Comparison of ENCODE assay signal across 9 cellular contexts in the genomic region with DNA sequence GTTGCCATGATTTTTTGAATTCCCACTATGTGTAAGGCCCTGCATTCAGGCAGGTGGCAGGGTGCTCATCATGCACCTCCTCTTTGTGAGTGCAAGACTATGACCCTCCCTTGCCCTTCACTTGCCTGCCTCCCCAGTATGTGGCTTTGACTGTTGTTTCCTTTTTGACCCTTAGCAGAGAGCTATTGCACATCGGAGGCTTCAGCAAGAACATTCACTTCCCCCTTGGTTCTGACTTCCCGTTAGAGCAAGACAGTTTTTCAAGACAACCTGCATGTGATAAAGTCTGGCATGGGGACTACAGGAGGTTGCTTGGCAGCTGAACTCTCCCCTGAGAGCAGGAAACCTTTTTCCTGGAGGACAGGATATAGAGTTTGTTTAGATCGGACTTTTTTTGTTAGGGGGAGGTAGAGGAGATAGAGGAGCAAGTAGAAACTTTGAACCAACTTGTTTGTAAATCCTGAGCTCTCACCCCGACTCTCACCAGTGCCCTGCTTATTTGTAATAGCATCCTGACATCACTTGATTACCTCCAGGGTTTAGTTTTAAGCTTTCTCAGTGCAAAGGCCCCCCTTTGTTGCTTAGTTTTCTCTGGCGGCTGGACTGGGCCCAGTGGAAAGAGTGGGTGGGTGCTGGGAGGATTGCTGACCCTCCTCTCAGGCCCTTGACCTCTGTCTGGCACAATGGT. TPM values are rescaled to one million over a fixed set of nuclear protein-coding genes. Genes with fewer than 3 reads are reported as not detected.
A peak's percentile ranks its signal among the peaks of the same experiment; 100 is the strongest.
DNase-seq lines count a peak whose midpoint lies in the region; ATAC-seq and TF ChIP-seq lines count a peak whose summit lies in the region.
"Had no signal": no experiment of that assay in that cellular context is flagged by ENCODE, and none has a peak within 500 bp of the region (broad histone marks: within the 10 kb centered on the region; RNA-seq: fewer than 3 reads in every experiment).

No MANE protein-coding gene starts in this region.

- H3K4me1 Mint-ChIP-seq in activated T-helper 17 cell treated with anti-CD3 and anti-CD28 coated beads, Interleukin-2, amount 50 U/mL, for 72 hours = peaks cover 2% of the 10 kb centered on the region
- H3K4me1 Mint-ChIP-seq in endodermal cell (no peaks in the 10 kb centered on the region), Caco-2 (ENCODE audit: low read depth, unreplicated experiment) (no peaks in the 10 kb centered on the region)

- H3K27me3 Mint-ChIP-seq in activated T-helper 17 cell treated with anti-CD3 and anti-CD28 coated beads, Interleukin-2, amount 50 U/mL, for 72 hours = no peaks in the 10 kb centered on the region
- H3K27me3 Mint-ChIP-seq in endodermal cell (ENCODE audit: insufficient read depth) (no peaks in the 10 kb centered on the region), Caco-2 (ENCODE audit: insufficient read depth, unreplicated experiment) (no peaks in the 10 kb centered on the region)

- no peaks in the 10 kb centered on the region for H3K4me1 ChIP-seq in mucosa of descending colon (ENCODE audit: low read depth)
- no peaks in the 10 kb centered on the region for H3K4me1 ChIP-seq in endodermal cell (ENCODE audit: control insufficient read depth, insufficient read depth, low read length)
- H3K4me1 ChIP-seq in Caco-2 = no peaks in the 10 kb centered on the region

- POLR2A ChIA-PET in Caco-2 (lab: Charles Lee) = no interaction called here

- H3K27ac Mint-ChIP-seq in activated T-helper 17 cell treated with anti-CD3 and anti-CD28 coated beads, Interleukin-2, amount 50 U/mL, for 72 hours = peak overlapping the region; percentile 7
- H3K27ac Mint-ChIP-seq in endodermal cell (no peak overlapping the region), Caco-2 (ENCODE audit: unreplicated experiment) (no peak overlapping the region)

- ATAC-seq in HG03521 (IDR thresholded peaks at IDR 0.05; ENCODE audit: unreplicated experiment) = peak; percentile 48
- ATAC-seq in activated T-helper 17 cell treated with anti-CD3 and anti-CD28 coated beads, Interleukin-2, amount 50 U/mL, for 72 hours (replicated peaks) = no peak
- ATAC-seq in mucosa of descending colon = peak; percentile 75

- H3K27me3 ChIP-seq in endodermal cell (ENCODE audit: control insufficient read depth, insufficient read depth, low read length, poor library complexity, severe bottlenecking) (no peaks in the 10 kb centered on the region), Caco-2 (replicated peaks; ENCODE audit: control insufficient read depth, insufficient read depth, low read length) (no peaks in the 10 kb centered on the region), H7 (ENCODE audit: control insufficient read depth, insufficient read depth, low read length) (no peaks in the 10 kb centered on the region)

- H3K9ac ChIP-seq in endodermal cell (ENCODE audit: extremely low read depth, low read length, poor library complexity, severe bottlenecking) = no peak overlapping the region

- intact Hi-C loops in mucosa of descending colon (cut with DNase I, micrococcal nuclease) (no loop called here), Caco-2 (cut with micrococcal nuclease; ENCODE audit: unreplicated experiment) (no loop called here)

- no peak overlapping the region for H3K27ac ChIP-seq in endodermal cell (ENCODE audit: low read depth, low read length)

- DNase-seq in GM12864 (ENCODE audit: low read depth) (peak; percentile 51), mucosa of descending colon (no peak), endodermal cell (no peak), Caco-2 (no peak), NCI-H2171 treated with DMSO at 0.1 percent for 48 hours (lab: John Stamatoyannopoulos, UW) (no peak), H7 (no peak)
- DNase-seq: NCI-H226 had no signal

- H3K9me3 ChIP-seq in mucosa of descending colon = no peaks in the 10 kb centered on the region
- no peaks in the 10 kb centered on the region for H3K9me3 ChIP-seq in endodermal cell (ENCODE audit: control insufficient read depth, low read length)
- H3K9me3 ChIP-seq in Caco-2 = no peaks in the 10 kb centered on the region

- TF ChIP-seq CTCF in GM12864 (IDR thresholded peaks at IDR 0.05; ENCODE audit: low read depth, low read length, missing control alignments) (no peak), mucosa of descending colon (IDR thresholded peaks at IDR 0.05) (no peak), endodermal cell (conservative IDR thresholded peaks at IDR 0.05) (no peak), Caco-2 (IDR thresholded peaks at IDR 0.05; ENCODE audit: insufficient read depth in 1 of 2, low read depth in 1 of 2, low read length in 1 of 2, severe bottlenecking in 1 of 2, unreplicated experiment in 1 of 2) (no peak)

- CTCF ChIA-PET in Caco-2 (lab: Charles Lee) = interaction anchor here (0.5 kb wide), 1 partner anchor 720 kb away, joined by 3 read pairs; no protein-coding TSS in a partner anchor

- H3K36me3 Mint-ChIP-seq in activated T-helper 17 cell treated with anti-CD3 and anti-CD28 coated beads, Interleukin-2, amount 50 U/mL, for 72 hours (ENCODE audit: low read depth) = peaks cover 86% of the 10 kb centered on the region
- H3K36me3 Mint-ChIP-seq in endodermal cell (ENCODE audit: low read depth) (peaks cover 51% of the 10 kb centered on the region), Caco-2 (ENCODE audit: insufficient read depth, unreplicated experiment) (peaks cover 4% of the 10 kb centered on the region)

- 82 to 95% methylated on average over 4 to 5 of the region's 5 CpGs for WGBS in endodermal cell (ENCODE audit: insufficient coverage in 1 of 2, insufficient read length in 1 of 2), 2 experiments

- H3K9me3 Mint-ChIP-seq in activated T-helper 17 cell treated with anti-CD3 and anti-CD28 coated beads, Interleukin-2, amount 50 U/mL, for 72 hours = no peaks in the 10 kb centered on the region
- H3K9me3 Mint-ChIP-seq in endodermal cell (no peaks in the 10 kb centered on the region), Caco-2 (ENCODE audit: unreplicated experiment) (no peaks in the 10 kb centered on the region)

- no peak overlapping the region for H3K4me3 ChIP-seq in GM12864 (ENCODE audit: low read depth, low read length)
- H3K4me3 ChIP-seq in mucosa of descending colon = no peak overlapping the region
- H3K4me3 ChIP-seq in endodermal cell (ENCODE audit: low read length) = no peak overlapping the region
- no peak overlapping the region for H3K4me3 ChIP-seq in Caco-2 (ENCODE audit: low read depth, low read length)
- no peak overlapping the region for H3K4me3 ChIP-seq in H7 (ENCODE audit: insufficient read depth, low read depth, low read length)

- no peak overlapping the region for H3K4me3 Mint-ChIP-seq in activated T-helper 17 cell treated with anti-CD3 and anti-CD28 coated beads, Interleukin-2, amount 50 U/mL, for 72 hours
- H3K4me3 Mint-ChIP-seq in endodermal cell (no peak overlapping the region), Caco-2 (ENCODE audit: unreplicated experiment) (no peak overlapping the region)

- no TSS peak for BruUV-seq in Caco-2 (replicated peaks; lab: Mats Ljungman, UMichigan)

- H3K36me3 ChIP-seq in mucosa of descending colon (ENCODE audit: low read depth) (peaks cover 4% of the 10 kb centered on the region), endodermal cell (ENCODE audit: control insufficient read depth, insufficient read depth, low read length) (peaks cover 23% of the 10 kb centered on the region), Caco-2 (ENCODE audit: control insufficient read depth, insufficient read depth, low read length) (no peaks in the 10 kb centered on the region; the same call in 1 of the 2 replicates), H7 (replicated peaks; ENCODE audit: control insufficient read depth, insufficient read depth, low read length) (no peaks in the 10 kb centered on the region; the same call in 1 of the 2 replicates)

RNA-seq across cellular contexts. Expression of a gene that starts 34.3 kb away (rescaled TPM):
- 100 to 1,000 TPM; 101 to 144 TPM for total RNA-seq in activated T-helper 17 cell treated with anti-CD3 and anti-CD28 coated beads, Interleukin-2, amount 50 U/mL, for 72 hours
- 10 to 100 TPM in 1 of 3 donors, 1 to 10 TPM in 2; 5.6 to 13.2 (median 8.4) TPM for total RNA-seq in mucosa of descending colon
- total RNA-seq in endodermal cell = 100 to 1,000 TPM in 1 of 2 donors, 10 to 100 TPM in 1; 97.5 to 111 TPM
- 119 TPM for polyA plus RNA-seq in endodermal cell (2013, experiment 1 of 2)
- 115 TPM for polyA plus RNA-seq in endodermal cell (2013, experiment 2 of 2)
- total RNA-seq in Caco-2 (2022) = 4.1 and 5.1 TPM in 2 replicates
- 116 and 190 TPM in 2 replicates for total RNA-seq in H7 (2014; rRNA removed; shearing (Covaris generic))

RNA-seq across cellular contexts. Expression of a gene that starts 43.5 kb away (rescaled TPM):
- 10 to 100 TPM; 30.8 to 38.7 TPM for total RNA-seq in activated T-helper 17 cell treated with anti-CD3 and anti-CD28 coated beads, Interleukin-2, amount 50 U/mL, for 72 hours
- 10 to 100 TPM; 13.0 to 54.7 (median 18.5) TPM for total RNA-seq in mucosa of descending colon
- 10 to 100 TPM; 19.9 to 23.3 TPM for total RNA-seq in endodermal cell
- polyA plus RNA-seq in endodermal cell (2013, experiment 1 of 2) = 16.3 TPM
- polyA plus RNA-seq in endodermal cell (2013, experiment 2 of 2) = 18.4 TPM
- total RNA-seq in Caco-2 (2022) = 15.3 and 16.2 TPM in 2 replicates
- 37.6 and 38.2 TPM in 2 replicates for total RNA-seq in H7 (2014; rRNA removed; shearing (Covaris generic))
